10 cellular contexts compared by ENCODE assay signal in the genomic region with DNA sequence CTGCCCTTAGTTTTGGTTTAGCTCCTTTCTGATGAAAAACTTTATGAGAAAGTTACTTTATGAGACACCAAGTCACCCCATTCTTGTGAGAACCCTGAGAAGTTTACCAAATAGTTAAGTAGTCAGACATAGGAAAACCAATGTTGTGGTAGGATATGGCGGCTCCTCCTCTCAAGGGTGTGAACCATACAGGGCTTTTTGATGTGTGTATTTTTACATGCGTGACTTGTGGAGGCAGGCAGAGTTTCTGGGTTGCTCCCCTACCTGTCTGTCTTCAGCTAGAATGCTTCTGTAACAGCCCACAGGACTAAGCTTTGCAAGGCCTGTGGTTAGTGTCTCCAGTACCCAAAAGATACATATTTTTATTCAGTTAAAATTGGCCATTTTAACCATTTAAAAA.
DNase-seq lines count a peak whose midpoint lies in the region; ATAC-seq and TF ChIP-seq lines count a peak whose summit lies in the region.
"Had no signal": no experiment of that assay in that cellular context is flagged by ENCODE, and none has a peak within 500 bp of the region (broad histone marks: within the 10 kb centered on the region; RNA-seq: fewer than 3 reads in every experiment).

No MANE protein-coding gene starts in this region.

- H3K4me1 ChIP-seq in muscle layer of duodenum (ENCODE audit: control insufficient read depth in 1 of 2, insufficient read depth in 2 of 2, low read length in 2 of 2), result peaks cover 8 to 29% of the 10 kb centered on the region in 2 donors

- H3K27ac ChIP-seq in muscle layer of duodenum (ENCODE audit: low read length), result peak overlapping the region; percentile 16
- H3K27ac ChIP-seq: testis had no signal

- no peak for TF ChIP-seq POLR2A in GM18505 (IDR thresholded peaks at IDR 0.05; ENCODE audit: borderline replicate concordance, extremely low read depth, insufficient read depth, insufficient read length)

- peak; percentile 54 for DNase-seq in activated CD8-positive, alpha-beta memory T cell treated with anti-CD3 and anti-CD28 coated beads, Interleukin-2, amount 50 U/mL, for 4 hours
- DNase-seq in iPS-NIHi11 (ENCODE audit: low spot score) (no peak), iPS-NIHi7 (ENCODE audit: extremely low spot score) (no peak), HCEC 1CT (no peak), medulla oblongata (ENCODE audit: extremely low spot score) (no peak)

- no peaks in the 10 kb centered on the region for H3K27me3 ChIP-seq in muscle layer of duodenum (ENCODE audit: low read depth, low read length)
- H3K27me3 ChIP-seq: neural progenitor cell, testis had no signal

- no peaks in the 10 kb centered on the region for H3K9me3 ChIP-seq in muscle layer of duodenum (ENCODE audit: control insufficient read depth in 1 of 2, low read length in 2 of 2)
- H3K9me3 ChIP-seq: testis had no signal

- ATAC-seq in GM18505 (IDR thresholded peaks at IDR 0.05; ENCODE audit: unreplicated experiment) (peak; percentile 51), HG03066 (IDR thresholded peaks at IDR 0.05; ENCODE audit: low read depth, unreplicated experiment) (peak; percentile 74)

- no peak overlapping the region for H3K4me3 ChIP-seq in muscle layer of duodenum (ENCODE audit: low read depth in 1 of 2, low read length in 2 of 2)
- H3K4me3 ChIP-seq: neural progenitor cell, testis had no signal

- no peaks in the 10 kb centered on the region for H3K36me3 ChIP-seq in muscle layer of duodenum (ENCODE audit: control insufficient read depth in 1 of 2, insufficient read depth in 2 of 2, low read length in 2 of 2)
- H3K36me3 ChIP-seq: neural progenitor cell had no signal
